ENCODE assay signal across 2 cellular contexts in the genomic region with DNA sequence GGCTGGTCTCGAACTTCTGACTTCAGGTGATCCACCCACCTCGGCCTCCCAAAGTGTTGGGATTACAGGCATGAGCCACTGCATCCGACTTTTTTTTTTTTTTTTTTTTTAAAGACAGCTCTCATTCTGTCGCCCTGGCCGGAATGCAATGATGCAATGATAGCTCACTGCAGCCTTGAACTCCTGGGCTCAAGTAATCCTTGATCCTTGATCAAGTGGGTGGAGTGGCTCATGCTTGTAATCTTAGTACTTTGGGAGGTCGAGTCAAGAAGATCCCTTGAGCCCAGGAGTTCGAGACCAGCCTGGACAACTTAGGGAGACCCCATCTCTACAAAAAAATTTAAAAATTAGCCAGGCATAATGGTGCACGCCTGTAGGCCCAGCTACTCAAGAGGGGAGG.
TF ChIP-seq lines count a peak whose summit lies in the region.

No MANE protein-coding gene starts in this region.

TF ChIP-seq in IMR-90, 13 proteins besides CTCF, POLR2A, EP300 and RAD21:
- TF ChIP-seq MAZ (IDR thresholded peaks at IDR 0.05; ENCODE audit: borderline replicate concordance, low read depth, low read length) (no peak), CEBPB (IDR thresholded peaks at IDR 0.05; ENCODE audit: low read depth, low read length) (no peak; the same call in 1 of the 2 replicates), MAFK (IDR thresholded peaks at IDR 0.05; ENCODE audit: low read depth, low read length) (no peak), BHLHE40 (IDR thresholded peaks at IDR 0.05; ENCODE audit: low read depth, low read length) (no peak)
- TF ChIP-seq, protein P1, sequence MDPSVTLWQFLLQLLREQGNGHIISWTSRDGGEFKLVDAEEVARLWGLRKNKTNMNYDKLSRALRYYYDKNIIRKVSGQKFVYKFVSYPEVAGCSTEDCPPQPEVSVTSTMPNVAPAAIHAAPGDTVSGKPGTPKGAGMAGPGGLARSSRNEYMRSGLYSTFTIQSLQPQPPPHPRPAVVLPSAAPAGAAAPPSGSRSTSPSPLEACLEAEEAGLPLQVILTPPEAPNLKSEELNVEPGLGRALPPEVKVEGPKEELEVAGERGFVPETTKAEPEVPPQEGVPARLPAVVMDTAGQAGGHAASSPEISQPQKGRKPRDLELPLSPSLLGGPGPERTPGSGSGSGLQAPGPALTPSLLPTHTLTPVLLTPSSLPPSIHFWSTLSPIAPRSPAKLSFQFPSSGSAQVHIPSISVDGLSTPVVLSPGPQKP (IDR thresholded peaks at IDR 0.05; ENCODE audit: borderline replicate concordance, low read depth, low read length): no peak

TF ChIP-seq in HepG2, 621 proteins besides CTCF, POLR2A, EP300 and RAD21 (continues in another document):
- TF ChIP-seq HNF4A (CRISPR knock-in tag; IDR thresholded peaks at IDR 0.05) (peak; percentile 87), REPIN1 (CRISPR knock-in tag; IDR thresholded peaks at IDR 0.05; ENCODE audit: borderline replicate concordance, low read depth) (0 out of 2 replicates have a peak, but pooled peaks have one; percentile 12), JUND (CRISPR knock-in tag; IDR thresholded peaks at IDR 0.05) (0 out of 2 replicates have a peak, but pooled peaks have one; percentile 24), ZMYM2 (CRISPR knock-in tag; IDR thresholded peaks at IDR 0.05) (peak; percentile 70; the same call in 1 of the 2 replicates), ZFP36 (IDR thresholded peaks at IDR 0.05; ENCODE audit: borderline replicate concordance, low read depth, low read length, partially characterized antibody) (no peak), ZNF563 (CRISPR knock-in tag; IDR thresholded peaks at IDR 0.05) (no peak), PAWR (CRISPR knock-in tag; IDR thresholded peaks at IDR 0.05; ENCODE audit: borderline replicate concordance) (no peak), SOX6 (IDR thresholded peaks at IDR 0.05) (no peak), SOX6 (CRISPR knock-in tag; IDR thresholded peaks at IDR 0.05) (peak; percentile 55), RARA (CRISPR knock-in tag; IDR thresholded peaks at IDR 0.05) (peak; percentile 59), ZMYM3 (CRISPR knock-in tag; IDR thresholded peaks at IDR 0.05) (peak; percentile 37; the same call in 1 of the 2 replicates), NCOA2 (CRISPR knock-in tag; IDR thresholded peaks at IDR 0.05) (peak; percentile 59), GTF3A (CRISPR knock-in tag; conservative IDR thresholded peaks at IDR 0.05) (no peak), TBX2 (CRISPR knock-in tag; IDR thresholded peaks at IDR 0.05; ENCODE audit: borderline replicate concordance) (peak; percentile 16; the same call in 1 of the 2 replicates), SOX5 (CRISPR knock-in tag; IDR thresholded peaks at IDR 0.05; ENCODE audit: borderline replicate concordance) (no peak), GATAD2A (CRISPR knock-in tag; IDR thresholded peaks at IDR 0.05) (peak; percentile 71), GABPA (IDR thresholded peaks at IDR 0.05; ENCODE audit: low read depth, low read length) (no peak), GABPA (CRISPR knock-in tag; IDR thresholded peaks at IDR 0.05; ENCODE audit: low read depth) (peak; percentile 16; the same call in 1 of the 2 replicates), LCORL (IDR thresholded peaks at IDR 0.05) (no peak), LCORL (CRISPR knock-in tag; IDR thresholded peaks at IDR 0.05) (0 out of 2 replicates have a peak, but pooled peaks have one; percentile 15), ZNF460 (CRISPR knock-in tag; IDR thresholded peaks at IDR 0.05; ENCODE audit: borderline replicate concordance) (no peak), NFIC (IDR thresholded peaks at IDR 0.05; ENCODE audit: low read length) (no peak), ZNF841 (CRISPR knock-in tag; IDR thresholded peaks at IDR 0.05; ENCODE audit: borderline replicate concordance) (no peak), FOXC1 (CRISPR knock-in tag; IDR thresholded peaks at IDR 0.05; ENCODE audit: borderline replicate concordance) (0 out of 2 replicates have a peak, but pooled peaks have one; percentile 36), SP5 (CRISPR knock-in tag; IDR thresholded peaks at IDR 0.05; ENCODE audit: borderline replicate concordance, low read depth) (peak; percentile 63; the same call in 1 of the 2 replicates), FOSL2 (CRISPR knock-in tag; IDR thresholded peaks at IDR 0.05) (peak; percentile 43; the same call in 1 of the 2 replicates), NR2F6 (IDR thresholded peaks at IDR 0.05) (0 out of 2 replicates have a peak, but pooled peaks have one; percentile 27), NR2F6 (CRISPR knock-in tag; IDR thresholded peaks at IDR 0.05) (peak; percentile 31; the same call in 1 of the 2 replicates), MIER2 (CRISPR knock-in tag; IDR thresholded peaks at IDR 0.05) (no peak), MED1 (CRISPR knock-in tag; IDR thresholded peaks at IDR 0.05) (peak; percentile 39; the same call in 1 of the 2 replicates), ZNF891 (CRISPR knock-in tag; IDR thresholded peaks at IDR 0.05) (no peak), NONO (IDR thresholded peaks at IDR 0.05) (no peak), NONO (CRISPR knock-in tag; conservative IDR thresholded peaks at IDR 0.05) (0 out of 2 replicates have a peak, but pooled peaks have one; percentile 30), ZNF878 (CRISPR knock-in tag; IDR thresholded peaks at IDR 0.05) (0 out of 2 replicates have a peak, but pooled peaks have one; percentile 25), TEAD3 (CRISPR knock-in tag; optimal IDR thresholded peaks at IDR 0.05; ENCODE audit: borderline replicate concordance) (peak; percentile 83), ZSCAN21 (CRISPR knock-in tag; IDR thresholded peaks at IDR 0.05; ENCODE audit: borderline replicate concordance) (no peak), CEBPG (CRISPR knock-in tag; IDR thresholded peaks at IDR 0.05) (peak; percentile 85), NR2C2 (CRISPR knock-in tag; IDR thresholded peaks at IDR 0.05; ENCODE audit: borderline replicate concordance) (peak; percentile 58), ZNF331 (CRISPR knock-in tag; IDR thresholded peaks at IDR 0.05) (no peak), ATF7 (IDR thresholded peaks at IDR 0.05) (peak; percentile 80), ATF7 (CRISPR knock-in tag; IDR thresholded peaks at IDR 0.05) (no peak), PITX1 (CRISPR knock-in tag; IDR thresholded peaks at IDR 0.05) (peak; percentile 63; the same call in 1 of the 2 replicates)
- TF ChIP-seq, protein P2, sequence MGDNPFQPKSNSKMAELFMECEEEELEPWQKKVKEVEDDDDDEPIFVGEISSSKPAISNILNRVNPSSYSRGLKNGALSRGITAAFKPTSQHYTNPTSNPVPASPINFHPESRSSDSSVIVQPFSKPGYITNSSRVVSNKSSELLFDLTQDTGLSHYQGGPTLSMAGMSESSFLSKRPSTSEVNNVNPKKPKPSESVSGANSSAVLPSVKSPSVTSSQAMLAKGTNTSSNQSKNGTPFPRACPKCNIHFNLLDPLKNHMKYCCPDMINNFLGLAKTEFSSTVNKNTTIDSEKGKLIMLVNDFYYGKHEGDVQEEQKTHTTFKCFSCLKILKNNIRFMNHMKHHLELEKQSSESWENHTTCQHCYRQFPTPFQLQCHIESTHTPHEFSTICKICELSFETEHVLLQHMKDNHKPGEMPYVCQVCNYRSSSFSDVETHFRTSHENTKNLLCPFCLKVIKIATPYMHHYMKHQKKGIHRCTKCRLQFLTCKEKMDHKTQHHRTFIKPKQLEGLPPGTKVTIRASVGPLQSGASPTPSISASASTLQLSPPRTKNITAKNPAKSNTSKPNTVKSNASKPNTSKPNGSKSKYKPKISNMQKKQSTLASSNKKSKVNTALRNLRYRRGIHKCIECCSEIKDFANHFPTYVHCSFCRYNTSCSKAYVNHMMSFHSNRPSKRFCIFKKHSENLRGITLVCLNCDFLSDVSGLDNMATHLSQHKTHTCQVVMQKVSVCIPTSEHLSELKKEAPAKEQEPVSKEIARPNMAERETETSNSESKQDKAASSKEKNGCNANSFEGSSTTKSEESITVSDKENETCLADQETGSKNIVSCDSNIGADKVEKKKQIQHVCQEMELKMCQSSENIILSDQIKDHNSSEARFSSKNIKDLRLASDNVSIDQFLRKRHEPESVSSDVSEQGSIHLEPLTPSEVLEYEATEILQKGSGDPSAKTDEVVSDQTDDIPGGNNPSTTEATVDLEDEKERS (CRISPR knock-in tag; IDR thresholded peaks at IDR 0.05): 0 out of 2 replicates have a peak, but pooled peaks have one; percentile 35
- TF ChIP-seq, protein P3, sequence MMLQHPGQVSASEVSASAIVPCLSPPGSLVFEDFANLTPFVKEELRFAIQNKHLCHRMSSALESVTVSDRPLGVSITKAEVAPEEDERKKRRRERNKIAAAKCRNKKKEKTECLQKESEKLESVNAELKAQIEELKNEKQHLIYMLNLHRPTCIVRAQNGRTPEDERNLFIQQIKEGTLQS (CRISPR knock-in tag; IDR thresholded peaks at IDR 0.05): peak; percentile 73; the same call in 1 of the 2 replicates
- TF ChIP-seq, protein P4, sequence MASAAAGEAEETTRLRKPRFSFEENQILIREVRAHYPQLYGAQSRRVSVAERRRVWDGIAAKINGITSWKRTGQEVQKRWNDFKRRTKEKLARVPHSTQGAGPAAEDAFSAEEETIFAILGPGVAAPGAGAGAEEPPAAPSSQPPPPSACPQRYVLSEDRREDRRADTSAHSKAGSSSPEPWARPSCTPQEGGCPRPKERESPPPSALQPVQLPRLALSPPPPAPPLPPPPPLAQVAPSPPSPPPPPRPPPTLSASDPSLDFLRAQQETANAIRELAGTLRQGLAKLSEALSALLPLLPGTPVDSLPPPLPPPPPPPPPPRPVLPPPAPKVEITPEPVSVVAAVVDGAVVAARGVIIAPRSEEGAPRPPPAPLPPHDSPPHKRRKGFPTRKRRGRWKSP (CRISPR knock-in tag; IDR thresholded peaks at IDR 0.05): 0 out of 2 replicates have a peak, but pooled peaks have one; percentile 37
- TF ChIP-seq, protein P5, sequence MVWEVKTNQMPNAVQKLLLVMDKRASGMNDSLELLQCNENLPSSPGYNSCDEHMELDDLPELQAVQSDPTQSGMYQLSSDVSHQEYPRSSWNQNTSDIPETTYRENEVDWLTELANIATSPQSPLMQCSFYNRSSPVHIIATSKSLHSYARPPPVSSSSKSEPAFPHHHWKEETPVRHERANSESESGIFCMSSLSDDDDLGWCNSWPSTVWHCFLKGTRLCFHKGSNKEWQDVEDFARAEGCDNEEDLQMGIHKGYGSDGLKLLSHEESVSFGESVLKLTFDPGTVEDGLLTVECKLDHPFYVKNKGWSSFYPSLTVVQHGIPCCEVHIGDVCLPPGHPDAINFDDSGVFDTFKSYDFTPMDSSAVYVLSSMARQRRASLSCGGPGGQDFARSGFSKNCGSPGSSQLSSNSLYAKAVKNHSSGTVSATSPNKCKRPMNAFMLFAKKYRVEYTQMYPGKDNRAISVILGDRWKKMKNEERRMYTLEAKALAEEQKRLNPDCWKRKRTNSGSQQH (CRISPR knock-in tag; IDR thresholded peaks at IDR 0.05; ENCODE audit: low read depth): no peak
- TF ChIP-seq, protein P6, sequence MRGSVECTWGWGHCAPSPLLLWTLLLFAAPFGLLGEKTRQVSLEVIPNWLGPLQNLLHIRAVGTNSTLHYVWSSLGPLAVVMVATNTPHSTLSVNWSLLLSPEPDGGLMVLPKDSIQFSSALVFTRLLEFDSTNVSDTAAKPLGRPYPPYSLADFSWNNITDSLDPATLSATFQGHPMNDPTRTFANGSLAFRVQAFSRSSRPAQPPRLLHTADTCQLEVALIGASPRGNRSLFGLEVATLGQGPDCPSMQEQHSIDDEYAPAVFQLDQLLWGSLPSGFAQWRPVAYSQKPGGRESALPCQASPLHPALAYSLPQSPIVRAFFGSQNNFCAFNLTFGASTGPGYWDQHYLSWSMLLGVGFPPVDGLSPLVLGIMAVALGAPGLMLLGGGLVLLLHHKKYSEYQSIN (CRISPR knock-in tag; IDR thresholded peaks at IDR 0.05; ENCODE audit: borderline replicate concordance): no peak
- TF ChIP-seq, protein P7, sequence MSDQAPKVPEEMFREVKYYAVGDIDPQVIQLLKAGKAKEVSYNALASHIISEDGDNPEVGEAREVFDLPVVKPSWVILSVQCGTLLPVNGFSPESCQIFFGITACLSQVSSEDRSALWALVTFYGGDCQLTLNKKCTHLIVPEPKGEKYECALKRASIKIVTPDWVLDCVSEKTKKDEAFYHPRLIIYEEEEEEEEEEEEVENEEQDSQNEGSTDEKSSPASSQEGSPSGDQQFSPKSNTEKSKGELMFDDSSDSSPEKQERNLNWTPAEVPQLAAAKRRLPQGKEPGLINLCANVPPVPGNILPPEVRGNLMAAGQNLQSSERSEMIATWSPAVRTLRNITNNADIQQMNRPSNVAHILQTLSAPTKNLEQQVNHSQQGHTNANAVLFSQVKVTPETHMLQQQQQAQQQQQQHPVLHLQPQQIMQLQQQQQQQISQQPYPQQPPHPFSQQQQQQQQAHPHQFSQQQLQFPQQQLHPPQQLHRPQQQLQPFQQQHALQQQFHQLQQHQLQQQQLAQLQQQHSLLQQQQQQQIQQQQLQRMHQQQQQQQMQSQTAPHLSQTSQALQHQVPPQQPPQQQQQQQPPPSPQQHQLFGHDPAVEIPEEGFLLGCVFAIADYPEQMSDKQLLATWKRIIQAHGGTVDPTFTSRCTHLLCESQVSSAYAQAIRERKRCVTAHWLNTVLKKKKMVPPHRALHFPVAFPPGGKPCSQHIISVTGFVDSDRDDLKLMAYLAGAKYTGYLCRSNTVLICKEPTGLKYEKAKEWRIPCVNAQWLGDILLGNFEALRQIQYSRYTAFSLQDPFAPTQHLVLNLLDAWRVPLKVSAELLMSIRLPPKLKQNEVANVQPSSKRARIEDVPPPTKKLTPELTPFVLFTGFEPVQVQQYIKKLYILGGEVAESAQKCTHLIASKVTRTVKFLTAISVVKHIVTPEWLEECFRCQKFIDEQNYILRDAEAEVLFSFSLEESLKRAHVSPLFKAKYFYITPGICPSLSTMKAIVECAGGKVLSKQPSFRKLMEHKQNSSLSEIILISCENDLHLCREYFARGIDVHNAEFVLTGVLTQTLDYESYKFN (CRISPR knock-in tag; conservative IDR thresholded peaks at IDR 0.05): peak; percentile 50; the same call in 1 of the 2 replicates
- TF ChIP-seq, protein P8, sequence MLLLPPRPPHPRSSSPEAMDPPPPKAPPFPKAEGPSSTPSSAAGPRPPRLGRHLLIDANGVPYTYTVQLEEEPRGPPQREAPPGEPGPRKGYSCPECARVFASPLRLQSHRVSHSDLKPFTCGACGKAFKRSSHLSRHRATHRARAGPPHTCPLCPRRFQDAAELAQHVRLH (CRISPR knock-in tag; IDR thresholded peaks at IDR 0.05; ENCODE audit: borderline replicate concordance, low read depth): no peak
- TF ChIP-seq, protein P9, sequence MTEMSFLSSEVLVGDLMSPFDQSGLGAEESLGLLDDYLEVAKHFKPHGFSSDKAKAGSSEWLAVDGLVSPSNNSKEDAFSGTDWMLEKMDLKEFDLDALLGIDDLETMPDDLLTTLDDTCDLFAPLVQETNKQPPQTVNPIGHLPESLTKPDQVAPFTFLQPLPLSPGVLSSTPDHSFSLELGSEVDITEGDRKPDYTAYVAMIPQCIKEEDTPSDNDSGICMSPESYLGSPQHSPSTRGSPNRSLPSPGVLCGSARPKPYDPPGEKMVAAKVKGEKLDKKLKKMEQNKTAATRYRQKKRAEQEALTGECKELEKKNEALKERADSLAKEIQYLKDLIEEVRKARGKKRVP (CRISPR knock-in tag; IDR thresholded peaks at IDR 0.05): peak in 1 of 2 experiments; percentile 82; a peak in 2 of 4 replicates
